In the genomic region with DNA sequence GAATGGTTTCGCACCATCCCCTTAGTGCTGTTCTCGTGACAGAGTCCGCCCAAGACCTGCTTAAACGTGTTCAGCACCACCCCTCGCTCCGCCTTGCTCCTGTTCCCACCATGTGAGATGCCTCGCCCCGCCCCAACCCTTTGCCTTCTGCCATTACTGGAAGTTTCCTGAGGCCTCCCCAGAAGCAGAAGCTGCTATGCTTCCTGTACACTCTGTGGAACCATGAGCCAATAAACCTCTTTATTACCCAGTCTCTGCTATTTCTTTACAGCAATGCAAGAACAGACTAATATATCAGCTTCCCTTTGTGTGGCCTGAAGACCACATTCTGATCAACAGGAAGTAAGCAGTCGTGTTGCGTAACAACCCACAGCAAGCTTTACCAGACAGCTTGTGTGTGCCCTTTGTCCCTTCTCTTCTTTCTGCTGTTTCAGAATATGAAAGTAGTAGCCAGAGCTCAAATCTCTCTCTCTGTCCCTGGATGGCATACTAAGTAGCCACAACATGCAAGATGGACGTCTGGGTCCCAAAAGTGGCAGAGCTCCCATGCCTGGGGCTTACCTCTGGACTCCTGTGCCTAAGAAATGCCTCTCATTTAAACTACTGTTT, we compare ENCODE assay signal across 8 cellular contexts. TPM values are rescaled to one million over a fixed set of nuclear protein-coding genes. Genes with fewer than 3 reads are reported as not detected.
DNase-seq lines count a peak whose midpoint lies in the region; ATAC-seq and TF ChIP-seq lines count a peak whose summit lies in the region.

No MANE protein-coding gene starts in this region.

- ATAC-seq in HG03571 (IDR thresholded peaks at IDR 0.05; ENCODE audit: unreplicated experiment) (peak; percentile 53), lung (ENCODE audit: insufficient read depth, low FRiP score) (peak; percentile 60), HG02840 (IDR thresholded peaks at IDR 0.05; ENCODE audit: low FRiP score, unreplicated experiment) (no peak)

- TF ChIP-seq CTCF in Caco-2 (IDR thresholded peaks at IDR 0.05; ENCODE audit: insufficient read depth in 1 of 2, low read depth in 1 of 2, low read length in 1 of 2, severe bottlenecking in 1 of 2, unreplicated experiment in 1 of 2) (no peak), cardiac fibroblast (IDR thresholded peaks at IDR 0.05; ENCODE audit: low read depth, low read length) (no peak), lung (IDR thresholded peaks at IDR 0.05; ENCODE audit: control extremely low read depth, extremely low read depth) (no peak)

- intact Hi-C loops in Caco-2 (cut with micrococcal nuclease; ENCODE audit: unreplicated experiment) = loop anchor here (5.0 kb wide), 1 partner anchor 251 kb away; no protein-coding TSS in a partner anchor

- H3K27me3 ChIP-seq in Caco-2 (replicated peaks; ENCODE audit: control insufficient read depth, insufficient read depth, low read length) (no peaks in the 10 kb centered on the region), lung (ENCODE audit: control insufficient read depth, insufficient read depth) (no peaks in the 10 kb centered on the region)

- H3K36me3 ChIP-seq in Caco-2 (ENCODE audit: control insufficient read depth, insufficient read depth, low read length) (no peaks in the 10 kb centered on the region), lung (ENCODE audit: control insufficient read depth in 2 of 2, insufficient read depth in 2 of 2, low read length in 2 of 2) (no peaks in the 10 kb centered on the region)

- H3K4me3 ChIP-seq in Caco-2 (ENCODE audit: low read depth, low read length) (no peak overlapping the region), cardiac fibroblast (replicated peaks in 1 of 2; ENCODE audit: low read depth in 2 of 2, low read length in 2 of 2) (no peak overlapping the region), lung (no peak overlapping the region)

- H3K27ac Mint-ChIP-seq in Caco-2 (ENCODE audit: unreplicated experiment) = peak overlapping the region; percentile 45

- 36 to 57% methylated on average over 11 of the region's 11 CpGs for WGBS in lung, 2 donors

- peaks cover 18% of the 10 kb centered on the region for H3K4me1 Mint-ChIP-seq in Caco-2 (ENCODE audit: low read depth, unreplicated experiment)

- CTCF ChIA-PET in Caco-2 (lab: Charles Lee) = interaction anchor here (0.7 to 1.4 kb wide), 2 partner anchors 22 to 135 kb away, joined by 3 to 4 read pairs; no protein-coding TSS in a partner anchor

- peak overlapping the region in 1 of 2 donors; percentile 79 for H3K27ac ChIP-seq in lung (ENCODE audit: low read depth in 1 of 2, low read length in 1 of 2)

- H3K9me3 ChIP-seq in Caco-2 (no peaks in the 10 kb centered on the region), lung (ENCODE audit: control insufficient read depth in 2 of 2, insufficient read depth in 1 of 2, low read length in 1 of 2) (no peaks in the 10 kb centered on the region)

- no TSS peak for BruUV-seq in Caco-2 (replicated peaks; lab: Mats Ljungman, UMichigan)

- POLR2A ChIA-PET in Caco-2 (lab: Charles Lee) = interaction anchor here (1.3 to 1.4 kb wide), 2 partner anchors 14 to 45 kb away, joined by 3 to 10 read pairs; a partner anchor contains a TSS

- H3K27me3 Mint-ChIP-seq in Caco-2 (ENCODE audit: insufficient read depth, unreplicated experiment) = no peaks in the 10 kb centered on the region

- no peaks in the 10 kb centered on the region for H3K9me3 Mint-ChIP-seq in Caco-2 (ENCODE audit: unreplicated experiment)

- peaks cover 11% of the 10 kb centered on the region for H3K4me1 ChIP-seq in Caco-2
- H3K4me1 ChIP-seq in lung (ENCODE audit: control insufficient read depth in 2 of 2, insufficient read depth in 2 of 2, low read length in 2 of 2) = no peaks in the 10 kb centered on the region

- H3K4me3 Mint-ChIP-seq in Caco-2 (ENCODE audit: unreplicated experiment) = peak overlapping the region; percentile 5

- peak; percentile 42 to 63 for DNase-seq in Caco-2
- peak in 3 of 4 experiments; percentile 9 to 44 (median 36) for DNase-seq in activated CD4-positive, CD25-positive, alpha-beta regulatory T cell (lab: John Stamatoyannopoulos, UW)
- peak; percentile 83 to 92 for DNase-seq in cardiac fibroblast (ENCODE audit: low read depth in 2 of 2)
- peak; percentile 82 for DNase-seq in lung (ENCODE audit: low spot score)
- peak; percentile 62 to 64 for DNase-seq in stimulated activated CD8-positive, alpha-beta memory T cell treated with anti-CD3 and anti-CD28 coated beads, Interleukin-2, amount 100 ng/mL, for 1 hour (ENCODE audit: low read depth in 2 of 2)
- DNase-seq in middle frontal gyrus (ENCODE audit: extremely low spot score, low spot score) = no peak

- H3K36me3 Mint-ChIP-seq in Caco-2 (ENCODE audit: insufficient read depth, unreplicated experiment) = peaks cover 14% of the 10 kb centered on the region

RNA-seq across cellular contexts. Expression of a gene that starts 14.1 kb away (rescaled TPM):
- 18.7 and 21.0 TPM in 2 replicates for total RNA-seq in Caco-2 (2022)
- total RNA-seq in lung = 1 to 10 TPM; 3.6 to 5.7 TPM
- polyA plus RNA-seq in lung = 1 to 10 TPM; 3.4 to 7.8 TPM

RNA-seq across cellular contexts. Expression of a gene that starts 45.3 kb away (rescaled TPM):
- 37.7 and 37.8 TPM in 2 replicates for total RNA-seq in Caco-2 (2022)
- total RNA-seq in lung = 10 to 100 TPM; 27.5 to 32.1 TPM
- 10 to 100 TPM; 26.8 to 38.3 TPM for polyA plus RNA-seq in lung
